ENCODE assay signal across 8 cellular contexts in genomic region chr3:126475411-126476114, GRCh38. TPM values are rescaled to one million over a fixed set of nuclear protein-coding genes. Genes with fewer than 3 reads are reported as not detected.
A peak's percentile ranks its signal among the peaks of the same experiment; 100 is the strongest.
DNase-seq lines count a peak whose midpoint lies in the region; ATAC-seq and TF ChIP-seq lines count a peak whose summit lies in the region.

Gene ZXDC, minus strand, starts transcription at chr3:126475891. Its CDS starts 26 bp downstream, at chr3:126475865.

- peak; percentile 77 for TF ChIP-seq POLR2A in NB4 (IDR thresholded peaks at IDR 0.05; ENCODE audit: extremely low read depth, insufficient read length)

- no peaks in the 10 kb centered on the region for H3K9me3 Mint-ChIP-seq in activated naive CD4-positive, alpha-beta T cell treated with anti-CD3 and anti-CD28 coated beads, Interleukin-2, amount 50 U/mL, for 24 hours

- peak within 1 kb of the TSS; percentile 91 for H3K4me3 Mint-ChIP-seq in activated naive CD4-positive, alpha-beta T cell treated with anti-CD3 and anti-CD28 coated beads, Interleukin-2, amount 50 U/mL, for 24 hours

- peak; percentile 100 for DNase-seq in GM10266 (ENCODE audit: extremely low spot score)
- peak; percentile 94 for DNase-seq in NB4 (ENCODE audit: low read depth)
- peak; percentile 90 for DNase-seq in globus pallidus (ENCODE audit: low spot score)
- peak; percentile 54 for DNase-seq in omental fat pad (ENCODE audit: low spot score)

- H3K27me3 Mint-ChIP-seq in activated naive CD4-positive, alpha-beta T cell treated with anti-CD3 and anti-CD28 coated beads, Interleukin-2, amount 50 U/mL, for 24 hours = no peaks in the 10 kb centered on the region

- H3K27ac Mint-ChIP-seq in activated naive CD4-positive, alpha-beta T cell treated with anti-CD3 and anti-CD28 coated beads, Interleukin-2, amount 50 U/mL, for 24 hours = peak within 1 kb of the TSS; percentile 99

- H3K4me1 Mint-ChIP-seq in activated naive CD4-positive, alpha-beta T cell treated with anti-CD3 and anti-CD28 coated beads, Interleukin-2, amount 50 U/mL, for 24 hours = peaks cover 52% of the 10 kb centered on the region

- H3K4me3 ChIP-seq in NB4 (ENCODE audit: low read depth, low read length) = peak within 1 kb of the TSS; percentile 90

- peak; percentile 78 for TF ChIP-seq CTCF in GM10266 (IDR thresholded peaks at IDR 0.05; ENCODE audit: control insufficient read depth, insufficient read depth, low read depth, missing control alignments)
- TF ChIP-seq CTCF in NB4 (IDR thresholded peaks at IDR 0.05; ENCODE audit: low read depth, low read length) = peak; percentile 35
- no peak for TF ChIP-seq CTCF in omental fat pad (IDR thresholded peaks at IDR 0.05)

- H3K36me3 Mint-ChIP-seq in activated naive CD4-positive, alpha-beta T cell treated with anti-CD3 and anti-CD28 coated beads, Interleukin-2, amount 50 U/mL, for 24 hours = peaks cover 4% of the 10 kb centered on the region

- ATAC-seq in HG02571 (IDR thresholded peaks at IDR 0.05; ENCODE audit: unreplicated experiment) (peak; percentile 85), SK-N-SH treated with all-trans-retinoic acid at 6 μM for 48 hours (peak; percentile 93), omental fat pad (ENCODE audit: low FRiP score) (peak; percentile 94)

- H3K27ac ChIP-seq in temporal lobe (ENCODE audit: low read depth, low read length) = peak within 1 kb of the TSS; percentile 79

TF ChIP-seq in SK-N-SH treated with all-trans-retinoic acid at 6 μM for 48 hours, 23 proteins besides CTCF, POLR2A, EP300 and RAD21:
- TF ChIP-seq ZNF8 (CRISPR knock-in tag; IDR thresholded peaks at IDR 0.05) (no peak), ZFP30 (CRISPR knock-in tag; IDR thresholded peaks at IDR 0.05) (no peak), ESRRG (CRISPR knock-in tag; IDR thresholded peaks at IDR 0.05) (no peak), ZC3H10 (CRISPR knock-in tag; IDR thresholded peaks at IDR 0.05) (no peak), ZNF70 (CRISPR knock-in tag; IDR thresholded peaks at IDR 0.05) (no peak), POU6F1 (CRISPR knock-in tag; IDR thresholded peaks at IDR 0.05; ENCODE audit: borderline replicate concordance, low read depth) (no peak), TSHZ2 (CRISPR knock-in tag; IDR thresholded peaks at IDR 0.05) (no peak)

RNA-seq across cellular contexts. Expression of gene ZXDC, which starts in this region (rescaled TPM):
- total RNA-seq in omental fat pad = 10 to 100 TPM; 22.7 to 47.0 (median 27.9) TPM
- 26.8 TPM for total RNA-seq in temporal lobe

Comparison
In these comparisons a context has a peak if more than half of its experiments do, and no peak if none do; other contexts are left out.
1. Peak in every context shown above with its lines: DNase-seq, ATAC-seq, H3K4me3 ChIP-seq and H3K27ac ChIP-seq.
2. CTCF ChIP-seq: peak in GM10266 (single experiment) and NB4 (single experiment); none in omental fat pad (0 of 3).